In genomic region chr6:132166670-132167069, GRCh38 we compare ENCODE assay signal across 32 cellular contexts.
"Had no signal": no experiment of that assay in that cellular context is flagged by ENCODE, and none has a peak within 500 bp of the region (broad histone marks: within the 10 kb centered on the region; RNA-seq: fewer than 3 reads in every experiment).

No MANE protein-coding gene starts in this region.

- H3K27ac Mint-ChIP-seq: naive thymus-derived CD8-positive, alpha-beta T cell; natural killer cell treated with Interleukin-12 subunit alpha and Interleukin-12 subunit beta and Interleukin-15 and Interleukin-18, amount 100 ng/mL, for 72 hours; nephron progenitor cell; progenitor cell of endocrine pancreas; stimulated activated memory B cell treated with anti-CD40 and anti-IgM and Interleukin-4, amounts not matched to agents 10 μg/mL and 1 μg/mL and 100 μg/mL, for 72 hours; stimulated activated naive CD8-positive, alpha-beta T cell treated with anti-CD3 and anti-CD28 coated beads, Interleukin-15, Interleukin-2, amounts not matched to agents 100 ng/mL and 50 ng/mL, for 24 hours had no signal

- H3K9me3 Mint-ChIP-seq: stimulated activated memory B cell treated with anti-CD40 and anti-IgM and Interleukin-4, amounts not matched to agents 10 μg/mL and 1 μg/mL and 100 μg/mL, for 72 hours had no signal

- H3K9me3 ChIP-seq: ovary, psoas muscle, stomach, thoracic aorta, thyroid gland, tibial nerve, upper lobe of left lung, vagina had no signal

- H3K27me3 Mint-ChIP-seq: naive B cell; natural killer cell treated with Interleukin-12 subunit alpha and Interleukin-12 subunit beta and Interleukin-15 and Interleukin-18, amount 100 ng/mL, for 72 hours; progenitor cell of endocrine pancreas; stimulated activated memory B cell treated with anti-CD40 and anti-IgM and Interleukin-4, amounts not matched to agents 10 μg/mL and 1 μg/mL and 100 μg/mL, for 72 hours had no signal

- DNase-seq: naive B cell; naive thymus-derived CD8-positive, alpha-beta T cell; nephron progenitor cell; occipital lobe; ovary; posterior cingulate gyrus; psoas muscle; right cardiac atrium; spleen; stimulated activated CD4-positive, alpha-beta T cell treated with anti-CD3 and anti-CD28 coated beads, Interleukin-12 subunit alpha, Interleukin-12 subunit beta, amount 100 ng/mL, for 4 hours; stimulated activated CD4-positive, alpha-beta T cell treated with anti-CD3 and anti-CD28 coated beads, Interleukin-1b, Interleukin-23, amount 100 ng/mL, for 48 hours; stimulated activated CD4-positive, alpha-beta T cell treated with anti-CD3 and anti-CD28 coated beads, Interleukin-4, amount 100 ng/mL, for 1 hour; stimulated activated CD4-positive, alpha-beta T cell treated with anti-CD3 and anti-CD28 coated beads, Interleukin-4, amount 100 ng/mL, for 4 hours; stimulated activated CD8-positive, alpha-beta memory T cell treated with anti-CD3 and anti-CD28 coated beads, Interleukin-4, amount 100 ng/mL, for 48 hours; stimulated activated naive CD4-positive, alpha-beta T cell treated with Interleukin-2 at 50 U/mL for 16 hours; stomach; thyroid gland; trophoblast cell; upper lobe of left lung had no signal

- H2AFZ ChIP-seq: parathyroid adenoma had no signal

- H3K36me3 ChIP-seq: ovary, spleen, stomach, thoracic aorta, thyroid gland, tibial nerve, upper lobe of left lung, vagina had no signal

- H3K27ac ChIP-seq: ovary, parathyroid adenoma, psoas muscle, skin epidermis, spleen, stomach, thoracic aorta, thyroid gland, tibial nerve, upper lobe of left lung, vagina had no signal

- ATAC-seq: naive thymus-derived CD8-positive, alpha-beta T cell; natural killer cell treated with Interleukin-12 subunit alpha and Interleukin-12 subunit beta and Interleukin-15 and Interleukin-18, amount 100 ng/mL, for 72 hours; psoas muscle; right cardiac atrium; sciatic nerve; stimulated activated memory B cell treated with anti-CD40 and anti-IgM and Interleukin-4, amounts not matched to agents 10 μg/mL and 1 μg/mL and 100 μg/mL, for 72 hours had no signal

- H3K79me2 ChIP-seq: parathyroid adenoma had no signal

- H3K4me2 ChIP-seq: smooth muscle cell had no signal

- H3K4me3 ChIP-seq: ovary, psoas muscle, skin epidermis, smooth muscle cell, spleen, stomach, thoracic aorta, thyroid gland, tibial nerve, upper lobe of left lung, vagina had no signal

- H3K4me1 Mint-ChIP-seq: naive thymus-derived CD8-positive, alpha-beta T cell; nephron progenitor cell; stimulated activated memory B cell treated with anti-CD40 and anti-IgM and Interleukin-4, amounts not matched to agents 10 μg/mL and 1 μg/mL and 100 μg/mL, for 72 hours had no signal

- H3K9ac ChIP-seq: parathyroid adenoma had no signal

- H3K36me3 Mint-ChIP-seq: naive thymus-derived CD8-positive, alpha-beta T cell; natural killer cell treated with Interleukin-12 subunit alpha and Interleukin-12 subunit beta and Interleukin-15 and Interleukin-18, amount 100 ng/mL, for 72 hours; stimulated activated memory B cell treated with anti-CD40 and anti-IgM and Interleukin-4, amounts not matched to agents 10 μg/mL and 1 μg/mL and 100 μg/mL, for 72 hours had no signal

- H3K4me3 Mint-ChIP-seq: naive B cell; naive thymus-derived CD8-positive, alpha-beta T cell; natural killer cell treated with Interleukin-12 subunit alpha and Interleukin-12 subunit beta and Interleukin-15 and Interleukin-18, amount 100 ng/mL, for 72 hours; nephron progenitor cell; neural crest cell; stimulated activated memory B cell treated with anti-CD40 and anti-IgM and Interleukin-4, amounts not matched to agents 10 μg/mL and 1 μg/mL and 100 μg/mL, for 72 hours; stimulated activated naive CD8-positive, alpha-beta T cell treated with anti-CD3 and anti-CD28 coated beads, Interleukin-15, Interleukin-2, amounts not matched to agents 100 ng/mL and 50 ng/mL, for 24 hours had no signal

- H3K4me1 ChIP-seq: parathyroid adenoma, psoas muscle, spleen, upper lobe of left lung, vagina had no signal

- FAIRE-seq: urothelium cell line had no signal

- H3K27me3 ChIP-seq: ovary, spleen, stomach, thyroid gland, tibial nerve, upper lobe of left lung, vagina had no signal
